15 cellular contexts compared by ENCODE assay signal in the genomic region with DNA sequence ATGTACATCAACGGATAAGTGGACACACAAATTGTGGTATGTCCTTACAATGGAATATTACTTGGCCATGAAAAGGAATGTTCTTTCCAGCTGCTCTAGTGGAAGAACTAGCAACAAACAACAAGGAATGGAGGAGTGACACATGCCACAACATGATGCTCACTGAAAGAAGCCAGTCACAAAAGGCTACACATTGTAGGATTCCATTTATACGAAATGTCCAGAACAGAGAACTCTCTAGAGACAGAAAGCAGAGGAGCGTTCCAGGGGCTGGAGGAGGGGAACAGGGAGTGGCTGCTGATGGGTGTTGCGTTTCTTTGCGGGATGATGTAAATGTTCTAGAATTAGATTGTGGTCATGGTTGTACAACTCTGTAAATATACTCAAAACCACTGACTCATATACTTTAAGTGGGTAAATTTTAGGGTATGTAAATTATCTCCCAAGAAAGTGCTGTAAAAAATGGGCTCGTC. TPM values are rescaled to one million over a fixed set of nuclear protein-coding genes. Genes with fewer than 3 reads are reported as not detected.
DNase-seq lines count a peak whose midpoint lies in the region; ATAC-seq, FAIRE-seq and TF ChIP-seq lines count a peak whose summit lies in the region.
"Had no signal": no experiment of that assay in that cellular context is flagged by ENCODE, and none has a peak within 500 bp of the region (broad histone marks: within the 10 kb centered on the region; RNA-seq: fewer than 3 reads in every experiment).

No MANE protein-coding gene starts in this region.

- H3K27ac Mint-ChIP-seq in natural killer cell treated with Interleukin-12 subunit alpha and Interleukin-12 subunit beta and Interleukin-15 and Interleukin-18, amount 100 ng/mL, for 72 hours: no peak overlapping the region
- H3K27ac Mint-ChIP-seq: stimulated activated memory B cell treated with anti-CD40 and anti-IgM and Interleukin-4, amounts not matched to agents 10 μg/mL and 1 μg/mL and 100 μg/mL, for 72 hours had no signal

- ATAC-seq in Right ventricle myocardium superior (ENCODE audit: poor library complexity) (peak; percentile 26), heart right ventricle (peak in 1 of 8 donors; percentile 22), HG03469 (IDR thresholded peaks at IDR 0.05; ENCODE audit: unreplicated experiment) (no peak)
- no peak for ATAC-seq in natural killer cell treated with Interleukin-12 subunit alpha and Interleukin-12 subunit beta and Interleukin-15 and Interleukin-18, amount 100 ng/mL, for 72 hours
- ATAC-seq: HCT116; stimulated activated memory B cell treated with anti-CD40 and anti-IgM and Interleukin-4, amounts not matched to agents 10 μg/mL and 1 μg/mL and 100 μg/mL, for 72 hours had no signal

- H3K27ac ChIP-seq in heart right ventricle: peak overlapping the region in 9 of 10 donors; percentile 52 to 89 (median 72)

- intact Hi-C loops in Right ventricle myocardium superior (cut with DNase I): no loop called here
- intact Hi-C loops in cardiac septum (cut with DNase I): no loop called here
- intact Hi-C loops in heart right ventricle (cut with DNase I): no loop called here

- H3K4me3 Mint-ChIP-seq in natural killer cell treated with Interleukin-12 subunit alpha and Interleukin-12 subunit beta and Interleukin-15 and Interleukin-18, amount 100 ng/mL, for 72 hours: no peak overlapping the region
- H3K4me3 Mint-ChIP-seq: neural crest cell; stimulated activated memory B cell treated with anti-CD40 and anti-IgM and Interleukin-4, amounts not matched to agents 10 μg/mL and 1 μg/mL and 100 μg/mL, for 72 hours had no signal

- H3K27me3 ChIP-seq in heart right ventricle: no peaks in the 10 kb centered on the region

- no peaks in the 10 kb centered on the region for H3K4me1 Mint-ChIP-seq in natural killer cell treated with Interleukin-12 subunit alpha and Interleukin-12 subunit beta and Interleukin-15 and Interleukin-18, amount 100 ng/mL, for 72 hours (ENCODE audit: low read depth in 2 of 2)

- no peaks in the 10 kb centered on the region for H3K9me3 Mint-ChIP-seq in natural killer cell treated with Interleukin-12 subunit alpha and Interleukin-12 subunit beta and Interleukin-15 and Interleukin-18, amount 100 ng/mL, for 72 hours
- H3K9me3 Mint-ChIP-seq: neural crest cell had no signal

- H3K36me3 Mint-ChIP-seq in natural killer cell treated with Interleukin-12 subunit alpha and Interleukin-12 subunit beta and Interleukin-15 and Interleukin-18, amount 100 ng/mL, for 72 hours: no peaks in the 10 kb centered on the region
- H3K36me3 Mint-ChIP-seq: stimulated activated memory B cell treated with anti-CD40 and anti-IgM and Interleukin-4, amounts not matched to agents 10 μg/mL and 1 μg/mL and 100 μg/mL, for 72 hours had no signal

- no peak for TF ChIP-seq CTCF in heart right ventricle (IDR thresholded peaks at IDR 0.05)

- H3K4me1 ChIP-seq in heart right ventricle: peaks cover 3 to 59% (median 44%) of the 10 kb centered on the region in 9 donors

- DNase-seq in Right ventricle myocardium superior: no peak
- no peak for DNase-seq in cardiac septum (ENCODE audit: low spot score)
- peak; percentile 88 for DNase-seq in amniotic epithelial cell (ENCODE audit: low read depth)
- DNase-seq in heart right ventricle: no peak
- DNase-seq in urothelium cell line (ENCODE audit: low spot score): no peak
- no peak for DNase-seq in natural killer cell treated with Interleukin-12 subunit alpha and Interleukin-12 subunit beta and Interleukin-15 and Interleukin-18, amount 100 ng/mL, for 72 hours (ENCODE audit: low spot score)
- DNase-seq in inferior parietal cortex (ENCODE audit: extremely low spot score): no peak
- DNase-seq: ACHN, kidney glomerular epithelial cell, NCI-H748 treated with DMSO at 0.1 percent for 48 hours had no signal

- WGBS in heart right ventricle, 2 donors: 60 to 63% methylated on average over 6 of the region's 6 CpGs

- H3K27me3 Mint-ChIP-seq in natural killer cell treated with Interleukin-12 subunit alpha and Interleukin-12 subunit beta and Interleukin-15 and Interleukin-18, amount 100 ng/mL, for 72 hours: peaks cover 5 to 6% of the 10 kb centered on the region in 2 donors

- no peak overlapping the region for H3K4me3 ChIP-seq in heart right ventricle

- H3K36me3 ChIP-seq in heart right ventricle: no peaks in the 10 kb centered on the region

- peak; percentile 27 for FAIRE-seq in urothelium cell line (lab: Jason Lieb, UNC)
- FAIRE-seq: endometrium had no signal

- H3K9me3 ChIP-seq in heart right ventricle: peaks cover 0 to 9% (median 0%) of the 10 kb centered on the region in 11 donors

RNA-seq across cellular contexts. Expression of gene PDGFB, which starts 32.4 kb away (rescaled TPM):
- 16.2 TPM for total RNA-seq in Right ventricle myocardium superior
- total RNA-seq in cardiac septum: 21.2 TPM
- total RNA-seq in heart right ventricle: 10 to 100 TPM in 9 of 10 donors, 1 to 10 TPM in 1; 9.9 to 45.6 (median 18.5) TPM
- 10 to 100 TPM; 14.5 to 19.1 TPM for polyA plus RNA-seq in heart right ventricle
- not detected for total RNA-seq in natural killer cell treated with Interleukin-12 subunit alpha and Interleukin-12 subunit beta and Interleukin-15 and Interleukin-18, amount 100 ng/mL, for 72 hours

RNA-seq across cellular contexts. Expression of gene RPL3, which starts 42.3 kb away (rescaled TPM):
- total RNA-seq in Right ventricle myocardium superior (300 TPM), cardiac septum (317 TPM), heart right ventricle (100 to 1,000 TPM; 215 to 604 (median 286) TPM)
- 1,000 to 10,000 TPM in 1 of 2 donors, 100 to 1,000 TPM in 1; 472 to 1,621 TPM for polyA plus RNA-seq in heart right ventricle
- total RNA-seq in natural killer cell treated with Interleukin-12 subunit alpha and Interleukin-12 subunit beta and Interleukin-15 and Interleukin-18, amount 100 ng/mL, for 72 hours: 1,000 to 10,000 TPM; 1,242 to 2,090 TPM

Comparison
In these comparisons a context has a peak if more than half of its experiments do, and no peak if none do; other contexts are left out.
1. RNA of gene PDGFB, which starts 32.4 kb away (total RNA-seq): 21.2 TPM in cardiac septum (single experiment), 9.9 to 45.6 TPM in heart right ventricle and 16.2 TPM in Right ventricle myocardium superior (single experiment); not detected in natural killer cell treated with Interleukin-12 subunit alpha and Interleukin-12 subunit beta and Interleukin-15 and Interleukin-18, amount 100 ng/mL, for 72 hours; every median in the first group is over 10 times any median in the second.